In the genomic region with DNA sequence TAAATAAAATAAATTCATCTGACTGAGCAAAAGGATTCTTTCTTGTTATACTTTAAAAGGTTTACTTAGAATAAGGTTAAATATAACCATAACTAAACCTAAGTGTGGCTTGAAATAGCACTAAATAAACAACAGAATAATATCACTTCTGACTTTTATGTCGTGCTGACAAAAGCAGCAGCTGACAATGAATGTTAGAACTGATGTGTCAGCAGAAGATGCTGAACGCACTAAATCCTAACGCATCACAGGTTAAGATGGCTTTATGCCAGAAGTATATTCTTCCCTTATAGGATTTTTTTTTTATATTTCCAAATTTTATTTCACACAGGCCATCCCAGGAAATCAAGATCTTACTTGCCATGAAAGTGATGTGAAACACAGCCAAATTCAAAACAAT, we compare ENCODE assay signal across 33 cellular contexts.
"Had no signal": no experiment of that assay in that cellular context is flagged by ENCODE, and none has a peak within 500 bp of the region (broad histone marks: within the 10 kb centered on the region; RNA-seq: fewer than 3 reads in every experiment).

No MANE protein-coding gene starts in this region.

- H3K9me3 ChIP-seq: adrenal gland, ascending aorta, body of pancreas, breast epithelium had no signal

- H3K4me3 ChIP-seq: adrenal gland, ascending aorta, body of pancreas, breast epithelium, cardiac muscle cell had no signal

- H3K36me3 ChIP-seq: adrenal gland, ascending aorta, brain microvascular endothelial cell, breast epithelium, cardiac muscle cell had no signal

- H3K27me3 ChIP-seq: adrenal gland, ascending aorta, body of pancreas, brain microvascular endothelial cell, breast epithelium, cardiac muscle cell had no signal

- DNase-seq: activated effector memory CD4-positive, alpha-beta T cell treated with anti-CD3 and anti-CD28 coated beads, Interleukin-2, amount 50 U/mL, for 16 hours; activated effector memory CD4-positive, alpha-beta T cell treated with Interleukin-2 at 50 U/mL for 16 hours; activated gamma-delta T cell; activated gamma-delta T cell treated with Interleukin-2 at 50 U/mL for 16 hours; activated naive CD4-positive, alpha-beta T cell; activated naive CD4-positive, alpha-beta T cell treated with anti-CD3 and anti-CD28 coated beads for 36 hours; activated naive CD4-positive, alpha-beta T cell treated with anti-CD3 and anti-CD28 coated beads, Interleukin-2, amount 10 ng/mL, durations not matched to agents 7 days and 5 days; activated naive CD4-positive, alpha-beta T cell treated with anti-CD3 and anti-CD28 coated beads, Interleukin-2, amount 50 U/mL, for 16 hours; activated naive CD4-positive, alpha-beta T cell treated with Interleukin-2 at 50 U/mL for 16 hours; activated naive CD8-positive, alpha-beta T cell treated with anti-CD3 and anti-CD28 coated beads for 36 hours; activated naive CD8-positive, alpha-beta T cell treated with anti-CD3 and anti-CD28 coated beads, Interleukin-2, amount 10 ng/mL, durations not matched to agents 7 days and 5 days; activated naive CD8-positive, alpha-beta T cell treated with anti-CD3 and anti-CD28 coated beads, Interleukin-2, amount 50 U/mL, for 24 hours; activated T-cell treated with anti-CD3 and anti-CD28 coated beads, Interleukin-2, amount 50 U/mL, for 24 hours; activated T-cell treated with anti-CD3 and anti-CD28 coated beads, Interleukin-2, amount 50 U/mL, for 4 hours; activated T-cell treated with anti-CD3 and anti-CD28 coated beads, Interleukin-2, amount 50 U/mL, for 48 hours; activated T-cell treated with anti-CD3 and anti-CD28 coated beads, Interleukin-2, amount 50 U/mL, for 72 hours; adrenal gland; amniotic stem cell; amygdala; anterior cingulate cortex; aorta; body of pancreas; brain microvascular endothelial cell; caudate nucleus; central memory CD4-positive, alpha-beta T cell; cerebellar nuclear complex had no signal

- H3K4me1 ChIP-seq: adrenal gland, ascending aorta, body of pancreas, breast epithelium had no signal

- H3K27ac ChIP-seq: adrenal gland, ascending aorta, body of pancreas, brain microvascular endothelial cell, breast epithelium, cardiac muscle cell had no signal

- FAIRE-seq: astrocyte, bronchial epithelial cell had no signal

- ATAC-seq: activated naive CD4-positive, alpha-beta T cell treated with anti-CD3 and anti-CD28 coated beads, Interleukin-2, amount 50 U/mL, for 72 hours; activated naive CD8-positive, alpha-beta T cell treated with anti-CD3 and anti-CD28 coated beads, Interleukin-2, amount 50 U/mL, for 24 hours; activated T-cell treated with anti-CD3 and anti-CD28 coated beads, Interleukin-2, amount 50 U/mL, for 4 hours; activated T-cell treated with anti-CD3 and anti-CD28 coated beads, Interleukin-2, amount 50 U/mL, for 72 hours; activated T-helper 17 cell treated with anti-CD3 and anti-CD28 coated beads, Interleukin-2, amount 50 U/mL, for 72 hours; body of pancreas had no signal
